20 cellular contexts compared by ENCODE assay signal in genomic region chr6:865846-866245, GRCh38.
DNase-seq lines count a peak whose midpoint lies in the region; ATAC-seq and TF ChIP-seq lines count a peak whose summit lies in the region.
"Had no signal": no experiment of that assay in that cellular context is flagged by ENCODE, and none has a peak within 500 bp of the region (broad histone marks: within the 10 kb centered on the region; RNA-seq: fewer than 3 reads in every experiment).

No MANE protein-coding gene starts in this region.

- H3K4me2 ChIP-seq in KMS-11 = peak overlapping the region; percentile 30; the same call in 1 of the 2 replicates
- H3K4me2 ChIP-seq: BLaER1 treated with 17β-estradiol and CSF1 and Interleukin-3, amounts not matched to agents 10 nM and 100 nM; GM23338 had no signal

- no peaks in the 10 kb centered on the region for H3K79me2 ChIP-seq in KMS-11 (ENCODE audit: insufficient read depth, low read depth)

- H4K20me1 ChIP-seq in KMS-11 (ENCODE audit: insufficient read depth) = no peaks in the 10 kb centered on the region
- H4K20me1 ChIP-seq: BLaER1 treated with 17β-estradiol and CSF1 and Interleukin-3, amounts not matched to agents 10 nM and 100 nM had no signal

- no peaks in the 10 kb centered on the region for H3K36me3 ChIP-seq in KMS-11 (ENCODE audit: insufficient read depth)
- no peaks in the 10 kb centered on the region for H3K36me3 ChIP-seq in SJSA1
- H3K36me3 ChIP-seq in mucosa of stomach (ENCODE audit: control insufficient read depth, insufficient read depth, low read length) = no peaks in the 10 kb centered on the region
- no peaks in the 10 kb centered on the region for H3K36me3 ChIP-seq in stomach
- H3K36me3 ChIP-seq: BE2C; BLaER1 treated with 17β-estradiol and CSF1 and Interleukin-3, amounts not matched to agents 10 nM and 100 nM had no signal

- peaks cover 8% of the 10 kb centered on the region for H3K4me1 ChIP-seq in KMS-11 (ENCODE audit: low read depth, poor library complexity, severe bottlenecking)
- peaks cover 40% of the 10 kb centered on the region for H3K4me1 ChIP-seq in SJSA1 (replicated peaks)
- peaks cover 45% of the 10 kb centered on the region for H3K4me1 ChIP-seq in mucosa of stomach (ENCODE audit: control insufficient read depth, insufficient read depth, low read length)
- peaks cover 0 to 15% (median 8%) of the 10 kb centered on the region in 4 donors for H3K4me1 ChIP-seq in stomach
- H3K4me1 ChIP-seq: BE2C had no signal

- no peak for ATAC-seq in HG03045 (IDR thresholded peaks at IDR 0.05; ENCODE audit: unreplicated experiment)
- ATAC-seq: GM23338, HCT116 had no signal

- DNase-seq in SJSA1 (ENCODE audit: low read depth in 1 of 2, low spot score in 2 of 2) (no peak), stomach (no peak), iPS-NIHi11 (ENCODE audit: low spot score) (no peak)
- DNase-seq in activated naive CD4-positive, alpha-beta T cell treated with anti-CD3 and anti-CD28 coated beads, Interleukin-2, amount 50 U/mL, for 16 hours = no peak
- DNase-seq: AML-193; BE2C; CD4-positive, alpha-beta T cell; CD8-positive, alpha-beta memory T cell; DMS 273 treated with DMSO at 0.1 percent for 48 hours; DMS79; EL; GDM1; H9 had no signal

- no peak overlapping the region for H3K9ac ChIP-seq in KMS-11
- peak overlapping the region; percentile 36 for H3K9ac ChIP-seq in mucosa of stomach (ENCODE audit: low read length)
- H3K9ac ChIP-seq: BLaER1 treated with 17β-estradiol and CSF1 and Interleukin-3, amounts not matched to agents 10 nM and 100 nM had no signal

- no peak overlapping the region for H3K27ac ChIP-seq in KMS-11
- peak overlapping the region; percentile 84 for H3K27ac ChIP-seq in SJSA1
- H3K27ac ChIP-seq in stomach = peak overlapping the region; percentile 40 to 82 (median 67)
- H3K27ac ChIP-seq: 22Rv1; BLaER1 treated with 17β-estradiol and CSF1 and Interleukin-3, amounts not matched to agents 10 nM and 100 nM had no signal

- TF ChIP-seq POLR2A in stomach (IDR thresholded peaks at IDR 0.05) = no peak

- TF ChIP-seq CTCF in KMS-11 (conservative IDR thresholded peaks at IDR 0.05; ENCODE audit: low read depth, low read length) = no peak
- no peak for TF ChIP-seq CTCF in stomach (IDR thresholded peaks at IDR 0.05)

- intact Hi-C loops in stomach (cut with DNase I; ENCODE audit: low total_unique reads) = no loop called here

- H2AFZ ChIP-seq in KMS-11 (ENCODE audit: low read depth) = peak overlapping the region; percentile 50; the same call in 1 of the 2 replicates
- H2AFZ ChIP-seq: GM23338 had no signal

- H3K9me3 ChIP-seq in SJSA1 (replicated peaks) (no peaks in the 10 kb centered on the region; the same call in 1 of the 2 replicates), mucosa of stomach (ENCODE audit: control insufficient read depth, low read length) (no peaks in the 10 kb centered on the region), stomach (no peaks in the 10 kb centered on the region)
- H3K9me3 ChIP-seq: BE2C; BLaER1 treated with 17β-estradiol and CSF1 and Interleukin-3, amounts not matched to agents 10 nM and 100 nM had no signal

- 32 to 63% (median 41%) methylated on average over 3 to 4 of the region's 4 CpGs for WGBS in stomach, 5 donors

- TF ChIP-seq EP300 in stomach (IDR thresholded peaks at IDR 0.05) = no peak

- H3K27me3 ChIP-seq in KMS-11 (ENCODE audit: insufficient read depth, low read depth) = no peaks in the 10 kb centered on the region
- no peaks in the 10 kb centered on the region for H3K27me3 ChIP-seq in SJSA1 (replicated peaks)
- H3K27me3 ChIP-seq in mucosa of stomach (ENCODE audit: control insufficient read depth, insufficient read depth, low read length) = no peaks in the 10 kb centered on the region
- peaks cover 0 to 21% (median 0%) of the 10 kb centered on the region in 3 donors for H3K27me3 ChIP-seq in stomach

- H3K4me3 ChIP-seq in KMS-11 (IDR thresholded peaks at IDR 0.05; ENCODE audit: insufficient read depth, low read depth, low read length) (no peak overlapping the region), SJSA1 (no peak overlapping the region), mucosa of stomach (ENCODE audit: low read length) (no peak overlapping the region), stomach (no peak overlapping the region)
- H3K4me3 ChIP-seq: BLaER1 treated with 17β-estradiol and CSF1 and Interleukin-3, amounts not matched to agents 10 nM and 100 nM; GM23338 had no signal
